In the genomic region with DNA sequence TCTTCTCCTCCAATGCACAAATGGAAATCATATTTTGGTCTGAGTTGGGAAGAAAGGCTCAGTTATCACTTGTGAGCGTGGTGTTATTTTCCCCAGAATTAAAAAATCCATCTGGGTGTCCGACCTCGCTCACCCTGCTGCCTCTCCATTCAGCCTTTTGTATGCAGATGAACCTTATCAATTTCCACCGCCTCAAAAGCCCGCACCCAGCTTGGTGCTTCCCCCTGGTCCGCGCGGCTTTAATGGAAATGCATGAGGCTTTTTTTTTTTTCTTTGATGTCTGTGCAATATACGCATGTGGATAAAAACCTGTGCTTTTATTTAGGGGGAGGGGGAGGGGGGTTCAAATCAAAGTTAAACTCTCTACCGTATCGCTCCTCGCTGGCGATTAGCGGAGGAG, we compare ENCODE assay signal across 18 cellular contexts.
"Had no signal": no experiment of that assay in that cellular context is flagged by ENCODE, and none has a peak within 500 bp of the region (broad histone marks: within the 10 kb centered on the region; RNA-seq: fewer than 3 reads in every experiment).

No MANE protein-coding gene starts in this region.

- H3K4me3 Mint-ChIP-seq: naive B cell, nephron, type B pancreatic cell had no signal

- H3K9me3 Mint-ChIP-seq: nephron, type B pancreatic cell had no signal

- H3K4me1 ChIP-seq: esophagus muscularis mucosa, gastrocnemius medialis, uterus had no signal

- H3K27me3 ChIP-seq: gastrocnemius medialis, uterus had no signal

- H3K36me3 Mint-ChIP-seq: naive B cell, type B pancreatic cell had no signal

- H3K9me3 ChIP-seq: esophagus muscularis mucosa, gastrocnemius medialis, neutrophil, uterus had no signal

- H3K4me3 ChIP-seq: esophagus muscularis mucosa, gastrocnemius medialis, lung, smooth muscle cell, uterus had no signal

- H3K36me3 ChIP-seq: esophagus muscularis mucosa, gastrocnemius medialis, neutrophil, uterus had no signal

- H3K4me1 Mint-ChIP-seq: naive B cell, nephron had no signal

- ATAC-seq: gastrocnemius medialis, left cardiac atrium, left ventricle myocardium superior, right cardiac atrium had no signal

- H3K27ac ChIP-seq: epithelial cell of prostate, esophagus muscularis mucosa, gastrocnemius medialis, neutrophil, uterus had no signal

- DNase-seq: effector memory CD4-positive, alpha-beta T cell; gastrocnemius medialis; kidney; left cardiac atrium; left ventricle myocardium superior; mesenchymal stem cell; naive B cell; right cardiac atrium; stimulated activated CD4-positive, alpha-beta T cell treated with anti-CD3 and anti-CD28 coated beads, Interleukin-2, amount 100 ng/mL, for 48 hours; stimulated activated naive CD4-positive, alpha-beta T cell treated with Interleukin-2 at 50 U/mL for 16 hours; uterus had no signal

- H3K27ac Mint-ChIP-seq: naive B cell, nephron, type B pancreatic cell had no signal
